Comparison of ENCODE assay signal across 13 cellular contexts in the genomic region with DNA sequence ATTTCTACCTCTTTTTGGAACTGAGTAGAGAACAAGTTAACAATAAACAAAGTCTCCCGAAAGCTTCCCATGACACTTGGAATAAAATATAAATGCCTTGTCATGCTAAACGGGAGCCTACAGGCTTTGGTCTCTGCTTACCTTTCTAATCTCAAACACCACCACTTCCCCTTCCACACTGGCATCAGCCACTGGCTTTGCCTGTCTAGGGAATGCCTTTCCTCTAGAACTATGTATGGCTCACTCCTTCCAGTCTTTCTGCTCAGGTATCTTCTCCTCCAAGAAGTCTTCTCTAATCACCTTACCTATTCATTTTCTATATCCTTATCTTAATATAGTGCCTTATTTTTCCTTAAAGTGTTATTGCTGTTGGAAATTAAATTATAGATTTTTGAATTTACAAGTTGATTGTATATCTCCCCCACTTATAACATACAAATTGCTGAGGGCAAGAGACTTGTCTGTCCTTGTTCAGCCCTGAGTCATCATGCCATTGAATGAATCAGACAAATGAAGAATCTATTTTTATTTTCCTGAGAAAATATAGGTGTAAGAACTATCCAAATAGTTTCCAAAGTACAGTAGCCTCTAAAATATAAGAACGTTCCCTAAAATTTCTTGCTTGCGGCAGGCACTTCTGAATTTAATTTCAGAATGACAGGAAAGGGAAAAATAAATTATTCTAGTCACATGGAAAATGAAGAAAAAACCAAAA.
A peak's percentile ranks its signal among the peaks of the same experiment; 100 is the strongest.
DNase-seq lines count a peak whose midpoint lies in the region; FAIRE-seq and TF ChIP-seq lines count a peak whose summit lies in the region.
"Had no signal": no experiment of that assay in that cellular context is flagged by ENCODE, and none has a peak within 500 bp of the region (broad histone marks: within the 10 kb centered on the region; RNA-seq: fewer than 3 reads in every experiment).

No MANE protein-coding gene starts in this region.

- H3K4me3 ChIP-seq in brain microvascular endothelial cell (ENCODE audit: low read depth, low read length) (no peak overlapping the region), keratinocyte (ENCODE audit: control insufficient read depth in 2 of 3, extremely low read depth in 1 of 3, insufficient read depth in 2 of 3, low read depth in 1 of 3, low read length in 3 of 3) (peak overlapping the region in 1 of 3 experiments; percentile 47), tibial nerve (no peak overlapping the region)
- H3K4me3 ChIP-seq: ovary had no signal

- no peak overlapping the region for H2AFZ ChIP-seq in keratinocyte (ENCODE audit: control insufficient read depth, low read length)

- DNase-seq in HS-5 (ENCODE audit: low read depth) = peak; percentile 6
- peak; percentile 42 for DNase-seq in brain microvascular endothelial cell
- DNase-seq in keratinocyte (ENCODE audit: low read depth, low spot score) = no peak
- DNase-seq in tibial nerve (ENCODE audit: low spot score in 2 of 2) = no peak
- DNase-seq in SKM-1 (lab: John Stamatoyannopoulos, UW; ENCODE audit: unreplicated experiment) = no peak
- DNase-seq in NAMALWA (ENCODE audit: low spot score) = no peak
- DNase-seq in NCI-H2107 treated with DMSO at 0.1 percent for 48 hours (lab: John Stamatoyannopoulos, UW; ENCODE audit: unreplicated experiment) = no peak
- DNase-seq: activated CD4-positive, alpha-beta memory T cell treated with anti-CD3 and anti-CD28 coated beads, Interleukin-2, amount 10 ng/mL, durations not matched to agents 7 days and 5 days; Karpas-422; NCI-H2171; stimulated activated CD4-positive, alpha-beta T cell treated with anti-CD3 and anti-CD28 coated beads, Interleukin-4, amount 100 ng/mL, for 24 hours; T-helper 2 cell had no signal

- H4K20me1 ChIP-seq in keratinocyte (ENCODE audit: control insufficient read depth, extremely low read depth, insufficient read depth, low read length) = no peaks in the 10 kb centered on the region

- no peak for TF ChIP-seq EP300 in tibial nerve (IDR thresholded peaks at IDR 0.05)

- H3K27ac ChIP-seq in brain microvascular endothelial cell (peak overlapping the region; percentile 60), keratinocyte (ENCODE audit: control insufficient read depth, insufficient read depth, low read length) (peak overlapping the region; percentile 99), tibial nerve (peak overlapping the region in 3 of 4 donors; percentile 0 to 79 (median 1))

- FAIRE-seq in keratinocyte (lab: Jason Lieb, UNC) = peak; percentile 66

- TF ChIP-seq CTCF in brain microvascular endothelial cell (IDR thresholded peaks at IDR 0.05; ENCODE audit: low read depth, low read length, missing control alignments) (no peak), keratinocyte (optimal IDR thresholded peaks at IDR 0.05 in 1 of 3, IDR thresholded peaks at IDR 0.05 in 1 of 3, conservative IDR thresholded peaks at IDR 0.05 in 1 of 3; ENCODE audit: extremely low read depth in 1 of 3, insufficient read depth in 2 of 3, low read length in 3 of 3) (no peak), tibial nerve (IDR thresholded peaks at IDR 0.05) (no peak)

- 82 to 85% methylated on average over 4 of the region's 4 CpGs for WGBS in tibial nerve, 2 donors

- dilution Hi-C loops in keratinocyte (cut with MboI; ENCODE audit: extremely low pct_ligation_motif_present, low sequenced_read_pairs) = no loop called here

- in situ Hi-C loops in brain microvascular endothelial cell (cut with HindIII; ENCODE audit: low pct_ligation_motif_present, low sequenced_read_pairs) = no loop called here

- H3K4me1 ChIP-seq in keratinocyte (ENCODE audit: control insufficient read depth, extremely low read depth, insufficient read depth, low read length) (peaks cover 44% of the 10 kb centered on the region), tibial nerve (peaks cover 0 to 6% (median 0%) of the 10 kb centered on the region in 4 donors)

- no peaks in the 10 kb centered on the region for H3K9me1 ChIP-seq in keratinocyte (ENCODE audit: control insufficient read depth, extremely low read depth, insufficient read depth, low read length)

- H3K9ac ChIP-seq in keratinocyte (ENCODE audit: control insufficient read depth, extremely low read depth, insufficient read depth, low read length) = peak overlapping the region; percentile 82

- peak overlapping the region; percentile 91 for H3K4me2 ChIP-seq in keratinocyte (ENCODE audit: control insufficient read depth, extremely low read depth, insufficient read depth, low read depth, low read length)

- H3K36me3 ChIP-seq in brain microvascular endothelial cell (replicated peaks) (no peaks in the 10 kb centered on the region), keratinocyte (ENCODE audit: control insufficient read depth in 2 of 2, extremely low read depth in 1 of 2, insufficient read depth in 2 of 2, low read length in 2 of 2) (no peaks in the 10 kb centered on the region), tibial nerve (no peaks in the 10 kb centered on the region)
- H3K36me3 ChIP-seq: ovary had no signal

- no peaks in the 10 kb centered on the region for H3K79me2 ChIP-seq in keratinocyte (ENCODE audit: control insufficient read depth, insufficient read depth, low read length)

- no peaks in the 10 kb centered on the region for H3K27me3 ChIP-seq in brain microvascular endothelial cell (replicated peaks)
- no peaks in the 10 kb centered on the region for H3K27me3 ChIP-seq in keratinocyte (ENCODE audit: control insufficient read depth, extremely low read depth, insufficient read depth, low read length)
- H3K27me3 ChIP-seq in tibial nerve = no peaks in the 10 kb centered on the region
- H3K27me3 ChIP-seq: ovary had no signal

- TF ChIP-seq POLR2A in tibial nerve (IDR thresholded peaks at IDR 0.05) = no peak

- H3K9me3 ChIP-seq in keratinocyte (ENCODE audit: control insufficient read depth, low read depth, low read length) (no peaks in the 10 kb centered on the region), tibial nerve (no peaks in the 10 kb centered on the region)
- H3K9me3 ChIP-seq: ovary had no signal

Comparison
In these comparisons a context has a peak if more than half of its experiments do, and no peak if none do; other contexts are left out.
1. DNase-seq: peak in HS-5 (single experiment) and brain microvascular endothelial cell (single experiment); none in keratinocyte (single experiment), tibial nerve (0 of 2), SKM-1 (single experiment), NAMALWA (single experiment) and NCI-H2107 treated with DMSO at 0.1 percent for 48 hours (single experiment).
2. H3K27ac ChIP-seq: peak in every context shown above with its lines; median percentile 99 in keratinocyte; 60 in brain microvascular endothelial cell; 1 in tibial nerve.